In the genomic region with DNA sequence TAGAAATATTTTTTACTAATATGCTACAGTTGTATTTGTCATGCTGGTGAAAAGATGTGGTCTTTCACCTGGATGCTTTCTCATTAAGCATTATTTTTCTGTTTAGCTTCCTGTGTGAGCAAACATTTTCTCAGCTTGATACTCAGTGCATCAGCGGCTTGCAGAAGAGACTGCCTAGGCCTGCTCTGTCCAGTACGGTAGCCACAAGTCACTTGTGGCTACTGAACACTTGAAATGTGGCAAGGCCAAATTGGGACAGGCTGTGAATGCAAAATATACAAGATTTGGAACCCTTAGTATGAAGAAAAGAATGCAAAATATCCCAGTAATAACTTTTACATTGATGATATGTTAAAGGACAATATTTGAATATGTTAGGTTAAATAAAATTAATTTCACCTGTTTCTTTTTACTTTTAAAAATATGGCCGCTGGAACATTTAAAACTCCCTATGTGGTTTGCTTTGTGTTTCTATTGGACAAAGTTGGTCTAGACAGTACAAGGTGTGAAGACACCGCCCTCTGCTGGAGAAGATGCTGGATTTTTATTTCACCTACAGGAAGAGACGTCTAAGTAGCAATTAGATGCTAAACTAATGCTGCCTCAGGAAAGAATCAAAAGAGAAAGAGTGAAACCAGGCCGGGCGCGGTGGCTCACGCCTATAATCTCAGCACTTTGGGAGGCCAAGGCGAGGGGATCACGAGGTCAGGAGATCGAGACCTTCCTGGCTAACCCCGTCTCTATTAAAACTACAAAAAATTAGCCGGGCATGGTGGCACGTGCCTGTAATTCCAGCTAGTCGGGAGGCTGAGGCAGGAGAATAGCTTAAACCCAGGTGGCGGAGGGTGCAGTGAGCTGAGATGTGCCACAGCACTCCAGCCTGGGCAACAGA, we compare ENCODE assay signal across 8 cellular contexts. TPM values are rescaled to one million over a fixed set of nuclear protein-coding genes. Genes with fewer than 3 reads are reported as not detected.
DNase-seq lines count a peak whose midpoint lies in the region; ATAC-seq, FAIRE-seq and TF ChIP-seq lines count a peak whose summit lies in the region.

No MANE protein-coding gene starts in this region.

- H3K79me2 ChIP-seq in osteoblast (ENCODE audit: insufficient read depth, low read length) = peaks cover 94% of the 10 kb centered on the region

- 54 to 59% methylated on average over 17 of the region's 17 CpGs for WGBS in thyroid gland, 2 donors

- H3K4me1 ChIP-seq in osteoblast (ENCODE audit: insufficient read depth, low read length) (peaks cover 32% of the 10 kb centered on the region), thyroid gland (no peaks in the 10 kb centered on the region)

- TF ChIP-seq POLR2A in GM12891 (IDR thresholded peaks at IDR 0.05; ENCODE audit: low read depth, low read length) = no peak; the same call in 1 of the 2 replicates
- TF ChIP-seq POLR2A in thyroid gland (IDR thresholded peaks at IDR 0.05) = no peak

- peak overlapping the region; percentile 29 for H3K4me2 ChIP-seq in osteoblast (ENCODE audit: insufficient read depth, low read length)

- ATAC-seq in GM18517 (IDR thresholded peaks at IDR 0.05; ENCODE audit: unreplicated experiment) = no peak

- H3K36me3 ChIP-seq in osteoblast (ENCODE audit: insufficient read depth, low read length) (peaks cover 23% of the 10 kb centered on the region), thyroid gland (no peaks in the 10 kb centered on the region)

- POLR2A ChIA-PET in RWPE1 (lab: Yijun Ruan, JAX; ENCODE audit: low non-redundant PET) = no interaction called here

- peak; percentile 45 for FAIRE-seq in GM12891 (lab: Jason Lieb, UNC)

- TF ChIP-seq CTCF in LNCaP clone FGC (IDR thresholded peaks at IDR 0.05; ENCODE audit: control insufficient read depth, extremely low read depth, insufficient read depth) = peak; percentile 62
- TF ChIP-seq CTCF in RWPE1 (conservative IDR thresholded peaks at IDR 0.05; ENCODE audit: low read depth) = peak; percentile 83
- peak; percentile 55 for TF ChIP-seq CTCF in foreskin fibroblast (IDR thresholded peaks at IDR 0.05; ENCODE audit: low read depth, low read length)
- TF ChIP-seq CTCF in osteoblast (IDR thresholded peaks at IDR 0.05; ENCODE audit: extremely low read depth, low read depth, low read length) = peak; percentile 58
- TF ChIP-seq CTCF in thyroid gland (IDR thresholded peaks at IDR 0.05) = peak; percentile 56 to 79 (median 69)

- CTCF ChIA-PET in RWPE1 (lab: Yijun Ruan, JAX) = interaction anchor here (0.6 to 5.3 kb wide), 14 partner anchors 21 to 1021 kb away, joined by 3 to 44 read pairs (median 4); no protein-coding TSS in a partner anchor

- no peaks in the 10 kb centered on the region for H3K27me3 ChIP-seq in osteoblast (ENCODE audit: insufficient read depth, low read length)
- no peaks in the 10 kb centered on the region for H3K27me3 ChIP-seq in thyroid gland

- H2AFZ ChIP-seq in osteoblast (ENCODE audit: low read length) = no peak overlapping the region

- no peak for DNase-seq in GM12891 (ENCODE audit: insufficient read length, low spot score)
- DNase-seq in LNCaP clone FGC (ENCODE audit: low read depth) = peak; percentile 65
- DNase-seq in RWPE1 (ENCODE audit: low spot score) = peak; percentile 78
- peak; percentile 36 to 67 for DNase-seq in activated T-helper 1 cell treated with anti-CD3 and anti-CD28 coated beads, Interleukin-2, amount 50 U/mL, for 16 hours (ENCODE audit: low read depth in 1 of 2, low spot score in 1 of 2)
- peak; percentile 68 to 89 for DNase-seq in foreskin fibroblast
- no peak for DNase-seq in osteoblast (ENCODE audit: insufficient read length, low spot score, missing footprints)
- DNase-seq in thyroid gland = peak; percentile 78 to 79

- H3K27ac ChIP-seq in RWPE1 (no peak overlapping the region), osteoblast (ENCODE audit: low read depth, low read length) (peak overlapping the region; percentile 13), thyroid gland (no peak overlapping the region)

- H4K20me1 ChIP-seq in osteoblast (ENCODE audit: insufficient read depth, low read length) = peaks cover 29% of the 10 kb centered on the region

- intact Hi-C loops in thyroid gland (cut with DNase I) = loop anchor here (5.0 kb wide), 1 partner anchor 86 kb away; no protein-coding TSS in a partner anchor

- H3K9me3 ChIP-seq in osteoblast (ENCODE audit: low read depth, low read length) (no peaks in the 10 kb centered on the region), thyroid gland (no peaks in the 10 kb centered on the region)

- H3K4me3 ChIP-seq in LNCaP clone FGC (ENCODE audit: low read depth, low read length) (no peak overlapping the region), foreskin fibroblast (ENCODE audit: low read depth in 1 of 2, low read length in 2 of 2) (no peak overlapping the region), osteoblast (ENCODE audit: insufficient read depth, low read length) (no peak overlapping the region), thyroid gland (replicated peaks in 1 of 3) (no peak overlapping the region)

TF ChIP-seq in GM12891, 5 proteins besides CTCF, POLR2A, EP300 and RAD21:
- TF ChIP-seq SPI1 (IDR thresholded peaks at IDR 0.05; ENCODE audit: low read depth, low read length) (no peak), POU2F2 (IDR thresholded peaks at IDR 0.05; ENCODE audit: low read depth, low read length) (no peak), TAF1 (IDR thresholded peaks at IDR 0.05; ENCODE audit: low read depth, low read length) (no peak), PAX5 (IDR thresholded peaks at IDR 0.05; ENCODE audit: insufficient read depth, low read length, severe bottlenecking) (no peak)

RNA-seq across cellular contexts. Expression of gene SRGN, which starts 5.3 kb away (rescaled TPM):
- 1,164 TPM for polyA plus RNA-seq in GM12891 (2012; ENCODE audit: low read depth, missing spikeins)
- 344 and 474 TPM in 2 replicates for total RNA-seq in osteoblast
- total RNA-seq in thyroid gland = 100 to 1,000 TPM in 1 of 4 donors, 10 to 100 TPM in 3; 30.7 to 140 (median 40.3) TPM

RNA-seq across cellular contexts. Expression of gene VPS26A, which starts 30.8 kb away (rescaled TPM):
- polyA plus RNA-seq in GM12891 (2012; ENCODE audit: low read depth, missing spikeins) = 19.7 TPM
- 41.3 and 56.3 TPM in 2 replicates for total RNA-seq in osteoblast
- total RNA-seq in thyroid gland = 10 to 100 TPM; 32.5 to 41.0 (median 36.7) TPM

Comparison
In these comparisons a context has a peak if more than half of its experiments do, and no peak if none do; other contexts are left out.
1. DNase-seq: peak in LNCaP clone FGC (single experiment), RWPE1 (single experiment), activated T-helper 1 cell treated with anti-CD3 and anti-CD28 coated beads, Interleukin-2, amount 50 U/mL, for 16 hours (2 of 2), foreskin fibroblast (2 of 2) and thyroid gland (2 of 2); none in GM12891 (single experiment) and osteoblast (single experiment).
2. Peak in every context shown above with its lines, with median percentiles within 50 percentile points of each other: CTCF ChIP-seq.